28 cellular contexts compared by ENCODE assay signal in genomic region chr6:43930440-43931154, GRCh38.
"Had no signal": no experiment of that assay in that cellular context is flagged by ENCODE, and none has a peak within 500 bp of the region (broad histone marks: within the 10 kb centered on the region; RNA-seq: fewer than 3 reads in every experiment).

No MANE protein-coding gene starts in this region.

- FAIRE-seq: endometrium, islet of Langerhans, TTC549 had no signal

- H3K27ac Mint-ChIP-seq: activated naive CD8-positive, alpha-beta T cell; activated T-cell treated with anti-CD3 and anti-CD28 coated beads, Interleukin-2, amount 50 U/mL, for 72 hours had no signal

- H3K27ac ChIP-seq: body of pancreas, colonic mucosa, epithelial cell of prostate, esophagus squamous epithelium, left lung, SK-N-MC, stomach, thyroid gland, WERI-Rb-1 had no signal

- H3K36me3 ChIP-seq: cardiac muscle cell, colonic mucosa, esophagus squamous epithelium, left lung, stomach, thyroid gland, WERI-Rb-1 had no signal

- H3K4me3 ChIP-seq: body of pancreas, cardiac muscle cell, colonic mucosa, esophagus squamous epithelium, left lung, SK-N-MC, stomach, thyroid gland had no signal

- H3K4me3 Mint-ChIP-seq: activated naive CD8-positive, alpha-beta T cell; activated T-cell treated with anti-CD3 and anti-CD28 coated beads, Interleukin-2, amount 50 U/mL, for 72 hours; neural crest cell had no signal

- ATAC-seq: activated T-cell treated with anti-CD3 and anti-CD28 coated beads, Interleukin-2, amount 50 U/mL, for 72 hours; body of pancreas; left lung; right cardiac atrium had no signal

- H3K27me3 Mint-ChIP-seq: activated naive CD8-positive, alpha-beta T cell had no signal

- H3K9me3 ChIP-seq: body of pancreas, colonic mucosa, esophagus squamous epithelium, left lung, stomach, thyroid gland had no signal

- DNase-seq: activated CD4-positive, alpha-beta T cell treated with anti-CD3 and anti-CD28 coated beads for 1 hour; activated CD4-positive, alpha-beta T cell treated with anti-CD3 and anti-CD28 coated beads, Interleukin-2, amount 50 U/mL, for 1 hour; activated naive CD4-positive, alpha-beta T cell; activated T-cell treated with anti-CD3 and anti-CD28 coated beads for 4 hours; activated T-cell treated with anti-CD3 and anti-CD28 coated beads, Interleukin-2, amount 50 U/mL, for 72 hours; anterior cingulate cortex; body of pancreas; cerebellar nuclear complex; colonic mucosa; effector CD8-positive, alpha-beta T cell; esophagus squamous epithelium; foreskin melanocyte; left lung; occipital lobe; stimulated activated CD4-positive, alpha-beta T cell treated with anti-CD3 and anti-CD28 coated beads, Interleukin-2, amount 100 ng/mL, for 48 hours; stomach; T-helper 9 cell; thyroid gland; WERI-Rb-1 had no signal

- H3K36me3 Mint-ChIP-seq: activated naive CD8-positive, alpha-beta T cell had no signal

- H3K27me3 ChIP-seq: body of pancreas, cardiac muscle cell, colonic mucosa, esophagus squamous epithelium, left lung, stomach, thyroid gland had no signal

- H3K9me3 Mint-ChIP-seq: activated T-cell treated with anti-CD3 and anti-CD28 coated beads, Interleukin-2, amount 50 U/mL, for 72 hours; neural crest cell had no signal
